In genomic region chr2:9191044-9191481, GRCh38 we compare ENCODE assay signal across 8 cellular contexts. TPM values are rescaled to one million over a fixed set of nuclear protein-coding genes. Genes with fewer than 3 reads are reported as not detected.
DNase-seq lines count a peak whose midpoint lies in the region; ATAC-seq and TF ChIP-seq lines count a peak whose summit lies in the region.

No MANE protein-coding gene starts in this region.

- H3K27me3 Mint-ChIP-seq in chondrocyte (ENCODE audit: low read depth): no peaks in the 10 kb centered on the region

- H3K4me3 ChIP-seq in left lung (no peak overlapping the region), suprapubic skin (no peak overlapping the region)

- H3K4me3 Mint-ChIP-seq in chondrocyte (ENCODE audit: unreplicated experiment): peak overlapping the region; percentile 46

- H3K27ac ChIP-seq in left lung: peak overlapping the region; percentile 53 to 66
- H3K27ac ChIP-seq in suprapubic skin: peak overlapping the region; percentile 81

- TF ChIP-seq POLR2A in suprapubic skin (IDR thresholded peaks at IDR 0.05): no peak

- no peaks in the 10 kb centered on the region for H3K36me3 Mint-ChIP-seq in chondrocyte (ENCODE audit: low read depth)

- H3K9me3 Mint-ChIP-seq in chondrocyte (ENCODE audit: low read depth): no peaks in the 10 kb centered on the region

- intact Hi-C loops in left lung (cut with DNase I): no loop called here

- WGBS in suprapubic skin: 57% methylated on average over 8 of the region's 9 CpGs

- no peak for TF ChIP-seq CTCF in chondrocyte (IDR thresholded peaks at IDR 0.05)
- TF ChIP-seq CTCF in left lung (IDR thresholded peaks at IDR 0.05): no peak
- TF ChIP-seq CTCF in suprapubic skin (IDR thresholded peaks at IDR 0.05): no peak

- H3K27me3 ChIP-seq in left lung: no peaks in the 10 kb centered on the region
- no peaks in the 10 kb centered on the region for H3K27me3 ChIP-seq in suprapubic skin

- H3K9me3 ChIP-seq in left lung (no peaks in the 10 kb centered on the region), suprapubic skin (no peaks in the 10 kb centered on the region)

- H3K4me1 Mint-ChIP-seq in chondrocyte (ENCODE audit: low read depth): peaks cover 67% of the 10 kb centered on the region

- H3K27ac Mint-ChIP-seq in chondrocyte (ENCODE audit: unreplicated experiment): peak overlapping the region; percentile 98

- TF ChIP-seq EP300 in suprapubic skin (IDR thresholded peaks at IDR 0.05): no peak

- H3K36me3 ChIP-seq in left lung: no peaks in the 10 kb centered on the region
- H3K36me3 ChIP-seq in suprapubic skin: no peaks in the 10 kb centered on the region

- DNase-seq in HT1080 (ENCODE audit: low read depth): peak; percentile 75
- DNase-seq in chondrocyte (ENCODE audit: low spot score): peak; percentile 96
- DNase-seq in left lung: peak; percentile 63 to 76
- DNase-seq in suprapubic skin (ENCODE audit: low spot score in 2 of 2): peak; percentile 89 to 90
- no peak for DNase-seq in central memory CD4-positive, alpha-beta T cell

- H3K4me1 ChIP-seq in left lung (peaks cover 6 to 18% of the 10 kb centered on the region in 2 donors), suprapubic skin (peaks cover 22% of the 10 kb centered on the region)

- ATAC-seq in left lung (peak; percentile 81), HG03521 (IDR thresholded peaks at IDR 0.05; ENCODE audit: unreplicated experiment) (no peak), GM18502 (IDR thresholded peaks at IDR 0.05; ENCODE audit: poor library complexity, unreplicated experiment) (no peak), HG03565 (IDR thresholded peaks at IDR 0.05; ENCODE audit: unreplicated experiment) (no peak)

RNA-seq across cellular contexts. Expression of gene ASAP2, which starts 15.5 kb away (rescaled TPM):
- 16.2 and 24.0 TPM in 2 replicates for total RNA-seq in HT1080 (2014; rRNA removed; shearing (Covaris generic))
- polyA plus RNA-seq in HT1080 (2015; cell fraction: cytosol; rRNA removed): 43.2 and 59.1 TPM in 2 replicates
- polyA plus RNA-seq in HT1080 (2015; cell fraction: nucleus; rRNA removed): 120 and 138 TPM in 2 replicates
- total RNA-seq in chondrocyte: 60.7 to 73.2 TPM (median 61.5 TPM) in 3 replicates
- 10 to 100 TPM; 21.1 to 27.3 TPM for total RNA-seq in left lung
- total RNA-seq in suprapubic skin: 10 to 100 TPM; 22.0 to 54.6 (median 30.0) TPM
